Comparison of ENCODE assay signal across 1 cellular context in genomic region chr16:10938844-10939648, GRCh38.
TF ChIP-seq lines count a peak whose summit lies in the region.

No MANE protein-coding gene starts in this region.

TF ChIP-seq in HepG2, 621 proteins besides CTCF, POLR2A, EP300 and RAD21 (continued from another document and continues in another):
- TF ChIP-seq BCL6 (CRISPR knock-in tag; IDR thresholded peaks at IDR 0.05) (no peak), ZNF646 (CRISPR knock-in tag; IDR thresholded peaks at IDR 0.05) (no peak), ZNF547 (CRISPR knock-in tag; IDR thresholded peaks at IDR 0.05) (0 out of 2 replicates have a peak, but pooled peaks have one; percentile 37), ZNF7 (CRISPR knock-in tag; IDR thresholded peaks at IDR 0.05) (peak; percentile 76), ZNF274 (CRISPR knock-in tag; IDR thresholded peaks at IDR 0.05) (0 out of 2 replicates have a peak, but pooled peaks have one; percentile 44), PBX3 (CRISPR knock-in tag; IDR thresholded peaks at IDR 0.05; ENCODE audit: borderline replicate concordance) (no peak), CSRNP1 (CRISPR knock-in tag; IDR thresholded peaks at IDR 0.05) (no peak), ZNF292 (CRISPR knock-in tag; IDR thresholded peaks at IDR 0.05; ENCODE audit: borderline replicate concordance, low read depth) (0 out of 2 replicates have a peak, but pooled peaks have one; percentile 23), SP5 (CRISPR knock-in tag; IDR thresholded peaks at IDR 0.05; ENCODE audit: borderline replicate concordance, low read depth) (no peak), POLR2G (IDR thresholded peaks at IDR 0.05; ENCODE audit: low read depth, low read length) (no peak; the same call in 1 of the 2 replicates), SOX6 (IDR thresholded peaks at IDR 0.05) (no peak), SOX6 (CRISPR knock-in tag; IDR thresholded peaks at IDR 0.05) (peak; percentile 14; the same call in 1 of the 2 replicates), SMC3 (IDR thresholded peaks at IDR 0.05; ENCODE audit: low read length) (0 out of 2 replicates have a peak, but pooled peaks have one; percentile 13), ZNF441 (CRISPR knock-in tag; IDR thresholded peaks at IDR 0.05; ENCODE audit: borderline replicate concordance) (peak; percentile 30; the same call in 1 of the 2 replicates), NCOA5 (CRISPR knock-in tag; IDR thresholded peaks at IDR 0.05) (no peak), ZBTB42 (CRISPR knock-in tag; IDR thresholded peaks at IDR 0.05) (no peak), ZBTB1 (CRISPR knock-in tag; IDR thresholded peaks at IDR 0.05; ENCODE audit: borderline replicate concordance) (no peak), ZSCAN25 (CRISPR knock-in tag; IDR thresholded peaks at IDR 0.05) (0 out of 2 replicates have a peak, but pooled peaks have one; percentile 28), NKX3-1 (CRISPR knock-in tag; IDR thresholded peaks at IDR 0.05) (no peak), ZNF24 (IDR thresholded peaks at IDR 0.05) (peak; percentile 45; the same call in 1 of the 2 replicates), ZBTB3 (CRISPR knock-in tag; IDR thresholded peaks at IDR 0.05; ENCODE audit: borderline replicate concordance, low read depth) (no peak), ZFP36L1 (CRISPR knock-in tag; IDR thresholded peaks at IDR 0.05) (0 out of 2 replicates have a peak, but pooled peaks have one; percentile 56), ZNF781 (CRISPR knock-in tag; IDR thresholded peaks at IDR 0.05; ENCODE audit: borderline replicate concordance, not compliant biosample characterization) (peak; percentile 50), HDAC1 (CRISPR knock-in tag; IDR thresholded peaks at IDR 0.05) (0 out of 2 replicates have a peak, but pooled peaks have one; percentile 35), ZMYM4 (CRISPR knock-in tag; IDR thresholded peaks at IDR 0.05) (0 out of 2 replicates have a peak, but pooled peaks have one; percentile 67), TFDP1 (CRISPR knock-in tag; IDR thresholded peaks at IDR 0.05; ENCODE audit: borderline replicate concordance) (no peak), ZNF30 (CRISPR knock-in tag; IDR thresholded peaks at IDR 0.05) (no peak), ZNF326 (CRISPR knock-in tag; IDR thresholded peaks at IDR 0.05; ENCODE audit: borderline replicate concordance) (no peak), SMAD3 (CRISPR knock-in tag; IDR thresholded peaks at IDR 0.05) (0 out of 2 replicates have a peak, but pooled peaks have one; percentile 20), SKI (IDR thresholded peaks at IDR 0.05; ENCODE audit: partially characterized antibody) (peak; percentile 45), ETV5 (CRISPR knock-in tag; IDR thresholded peaks at IDR 0.05; ENCODE audit: borderline replicate concordance) (0 out of 2 replicates have a peak, but pooled peaks have one; percentile 4), ZNF530 (CRISPR knock-in tag; IDR thresholded peaks at IDR 0.05; ENCODE audit: low read depth) (no peak), ARID5B (CRISPR knock-in tag; IDR thresholded peaks at IDR 0.05) (peak; percentile 58; the same call in 1 of the 2 replicates), MLX (CRISPR knock-in tag; IDR thresholded peaks at IDR 0.05) (no peak), TEAD3 (CRISPR knock-in tag; optimal IDR thresholded peaks at IDR 0.05; ENCODE audit: borderline replicate concordance) (peak; percentile 43), SAP130 (CRISPR knock-in tag; IDR thresholded peaks at IDR 0.05; ENCODE audit: low read depth) (0 out of 2 replicates have a peak, but pooled peaks have one; percentile 46), LCORL (IDR thresholded peaks at IDR 0.05) (no peak), LCORL (CRISPR knock-in tag; IDR thresholded peaks at IDR 0.05) (peak; percentile 48; the same call in 1 of the 2 replicates), MXI1 (IDR thresholded peaks at IDR 0.05; ENCODE audit: borderline replicate concordance, low read depth, low read length) (peak; percentile 32; the same call in 1 of the 3 replicates), ZNF501 (CRISPR knock-in tag; IDR thresholded peaks at IDR 0.05) (no peak), ZNF317 (CRISPR knock-in tag; IDR thresholded peaks at IDR 0.05) (no peak), KDM4B (CRISPR knock-in tag; IDR thresholded peaks at IDR 0.05) (no peak), FOXK2 (IDR thresholded peaks at IDR 0.05) (no peak), BRD4 (CRISPR knock-in tag; IDR thresholded peaks at IDR 0.05) (no peak), ZSCAN29 (CRISPR knock-in tag; conservative IDR thresholded peaks at IDR 0.05) (no peak), KAT8 (CRISPR knock-in tag; IDR thresholded peaks at IDR 0.05) (peak; percentile 46; the same call in 1 of the 2 replicates), SOX13 (IDR thresholded peaks at IDR 0.05) (no peak), SOX13 (CRISPR knock-in tag; conservative IDR thresholded peaks at IDR 0.05 in 1 of 2, IDR thresholded peaks at IDR 0.05 in 1 of 2) (peak in 1 of 2 experiments; percentile 7; a peak in 1 of 4 replicates), AHR (CRISPR knock-in tag; IDR thresholded peaks at IDR 0.05) (peak; percentile 39; the same call in 1 of the 2 replicates), NONO (IDR thresholded peaks at IDR 0.05) (no peak), NONO (CRISPR knock-in tag; conservative IDR thresholded peaks at IDR 0.05) (0 out of 2 replicates have a peak, but pooled peaks have one; percentile 44), CBFB (CRISPR knock-in tag; IDR thresholded peaks at IDR 0.05) (0 out of 2 replicates have a peak, but pooled peaks have one; percentile 5), HNRNPK (IDR thresholded peaks at IDR 0.05; ENCODE audit: low read depth, low read length, poor library complexity, severe bottlenecking) (no peak), DDIT3 (CRISPR knock-in tag; IDR thresholded peaks at IDR 0.05) (no peak), ZNF432 (CRISPR knock-in tag; IDR thresholded peaks at IDR 0.05; ENCODE audit: borderline replicate concordance) (no peak), ZMYM3 (CRISPR knock-in tag; IDR thresholded peaks at IDR 0.05) (peak; percentile 53), ZNF784 (CRISPR knock-in tag; IDR thresholded peaks at IDR 0.05; ENCODE audit: borderline replicate concordance) (0 out of 2 replicates have a peak, but pooled peaks have one; percentile 53)
